Comparison of ENCODE assay signal across 1 cellular context in genomic region chr4:152674359-152674758, GRCh38.
TF ChIP-seq lines count a peak whose summit lies in the region.

No MANE protein-coding gene starts in this region.

TF ChIP-seq in GM23338, 12 proteins besides CTCF, POLR2A, EP300 and RAD21 (continued from another document):
- TF ChIP-seq REST (IDR thresholded peaks at IDR 0.05; ENCODE audit: unreplicated experiment): no peak
- TF ChIP-seq EZH2phosphoT487 (IDR thresholded peaks at IDR 0.05; ENCODE audit: unreplicated experiment): no peak
- no peak for TF ChIP-seq CREB1 (CRISPR knock-in tag; IDR thresholded peaks at IDR 0.05; ENCODE audit: low read depth)
- no peak for TF ChIP-seq STAT1 (IDR thresholded peaks at IDR 0.05; ENCODE audit: unreplicated experiment)
- no peak for TF ChIP-seq ZNF331 (CRISPR knock-in tag; IDR thresholded peaks at IDR 0.05; ENCODE audit: low read depth)
- no peak for TF ChIP-seq ZNF462 (CRISPR knock-in tag; IDR thresholded peaks at IDR 0.05)
- no peak for TF ChIP-seq EZH2 (IDR thresholded peaks at IDR 0.05; ENCODE audit: low read depth, unreplicated experiment)
- TF ChIP-seq POLR2AphosphoS5 (IDR thresholded peaks at IDR 0.05; ENCODE audit: low read depth): no peak
- no peak for TF ChIP-seq NANOG (IDR thresholded peaks at IDR 0.05; ENCODE audit: borderline replicate concordance)
- TF ChIP-seq JUNB (IDR thresholded peaks at IDR 0.05; ENCODE audit: unreplicated experiment): no peak
- no peak for TF ChIP-seq ZNF114 (CRISPR knock-in tag; IDR thresholded peaks at IDR 0.05)
